8 cellular contexts compared by ENCODE assay signal in the genomic region with DNA sequence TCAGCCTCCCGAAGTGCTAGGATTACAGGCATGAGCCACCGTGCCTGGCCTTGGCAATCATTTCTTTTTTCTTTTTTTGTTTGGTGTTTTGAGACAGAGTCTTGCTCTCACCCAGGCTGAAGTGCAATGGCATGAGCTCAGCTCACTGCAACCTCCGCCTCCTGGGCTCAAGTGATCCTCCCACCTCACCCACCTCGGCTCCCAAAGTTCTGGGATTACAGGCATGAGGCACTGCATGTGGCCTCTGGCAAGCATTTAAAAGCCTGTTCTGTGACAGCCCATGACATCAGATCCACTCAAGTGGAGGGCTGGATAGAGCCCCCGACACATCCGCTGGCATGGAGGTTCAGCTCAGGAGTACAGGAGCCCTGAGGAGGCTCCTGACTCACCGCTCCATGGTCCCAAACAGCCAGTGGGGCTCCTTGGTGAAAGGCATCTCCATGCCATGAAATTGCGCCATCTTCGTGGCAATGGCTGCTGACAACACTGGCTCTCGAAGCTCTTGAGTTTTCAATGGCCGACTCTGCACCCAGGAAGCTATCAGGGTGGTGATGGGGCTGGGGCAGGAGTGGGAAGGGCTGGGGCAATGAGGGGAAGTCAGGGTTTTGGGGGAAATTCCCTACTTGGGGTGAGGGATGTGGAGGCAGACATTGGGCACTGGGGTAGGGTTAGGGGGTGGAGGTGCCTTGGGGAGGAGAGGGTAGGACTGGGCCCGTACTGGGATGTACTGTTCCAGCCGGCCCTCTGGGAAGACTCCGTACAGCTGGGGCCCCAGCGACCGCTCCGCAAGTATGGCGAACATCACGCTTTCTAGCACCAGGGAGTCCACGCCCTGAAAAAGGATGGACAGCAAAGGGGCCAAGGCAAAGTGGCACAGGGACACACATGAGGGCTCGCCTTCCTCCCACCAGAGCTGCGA. TPM values are rescaled to one million over a fixed set of nuclear protein-coding genes. Genes with fewer than 3 reads are reported as not detected.
DNase-seq lines count a peak whose midpoint lies in the region; ATAC-seq and TF ChIP-seq lines count a peak whose summit lies in the region.

No MANE protein-coding gene starts in this region.

- H3K27me3 ChIP-seq in rectal smooth muscle tissue (ENCODE audit: control insufficient read depth, insufficient read depth, low read length): peaks cover 6% of the 10 kb centered on the region
- no peaks in the 10 kb centered on the region for H3K27me3 ChIP-seq in body of pancreas

- WGBS in body of pancreas, 2 donors: 86 to 90% methylated on average over 16 to 22 of the region's 22 CpGs

- intact Hi-C loops in body of pancreas (cut with DNase I): no loop called here

- TF ChIP-seq POLR2A in body of pancreas (IDR thresholded peaks at IDR 0.05): no peak

- peaks cover 24 to 40% (median 32%) of the 10 kb centered on the region in 3 donors for H3K4me1 Mint-ChIP-seq in T-cell

- no peaks in the 10 kb centered on the region for H3K9me3 Mint-ChIP-seq in T-cell

- no peaks in the 10 kb centered on the region for H3K36me3 ChIP-seq in rectal smooth muscle tissue (ENCODE audit: control insufficient read depth, insufficient read depth, low read length)
- no peaks in the 10 kb centered on the region for H3K36me3 ChIP-seq in body of pancreas (replicated peaks in 1 of 2; ENCODE audit: insufficient read depth in 1 of 2, low read depth in 2 of 2)

- H3K27ac ChIP-seq in rectal smooth muscle tissue (ENCODE audit: low read depth, low read length) (no peak overlapping the region), body of pancreas (peak overlapping the region in 1 of 4 donors; percentile 98)

- H3K4me3 Mint-ChIP-seq in T-cell: peak overlapping the region; percentile 84 to 93 (median 84)

- POLR2A ChIA-PET in T-cell (lab: Charles Lee): interaction anchor here in 1 of 2 donors (0.5 kb wide), 1 partner anchor 47 kb away, joined by 6 read pairs; no protein-coding TSS in a partner anchor

- H3K27ac Mint-ChIP-seq in T-cell: peak overlapping the region; percentile 65 to 82

- no peaks in the 10 kb centered on the region for H3K27me3 Mint-ChIP-seq in T-cell

- H3K4me3 ChIP-seq in GM12864 (ENCODE audit: low read depth, low read length) (peak overlapping the region; percentile 95), fibroblast of pulmonary artery (replicated peaks; ENCODE audit: low read depth, low read length) (peak overlapping the region; percentile 78), rectal smooth muscle tissue (ENCODE audit: low read length) (peak overlapping the region; percentile 77), body of pancreas (peak overlapping the region in 1 of 2 donors; percentile 30)

- no peaks in the 10 kb centered on the region for H3K9me3 ChIP-seq in body of pancreas

- DNase-seq in GM12864 (ENCODE audit: low read depth) (no peak), T-cell (no peak), fibroblast of pulmonary artery (ENCODE audit: low read depth) (no peak), body of pancreas (no peak), NCI-H82 treated with DMSO at 0.1 percent for 48 hours (lab: John Stamatoyannopoulos, UW; ENCODE audit: unreplicated experiment) (no peak), GDM1 (lab: John Stamatoyannopoulos, UW) (no peak)

- peak overlapping the region; percentile 20 for H3K9ac ChIP-seq in rectal smooth muscle tissue (ENCODE audit: low read length)

- H3K4me1 ChIP-seq in rectal smooth muscle tissue (ENCODE audit: control insufficient read depth, insufficient read depth, low read length) (peaks cover 11% of the 10 kb centered on the region), body of pancreas (peaks cover 33% of the 10 kb centered on the region)

- peaks cover 12% of the 10 kb centered on the region for H3K36me3 Mint-ChIP-seq in T-cell

- no peak for ATAC-seq in T-cell (replicated peaks in 1 of 4)
- ATAC-seq in body of pancreas: no peak
- no peak for ATAC-seq in GM19397 (IDR thresholded peaks at IDR 0.05; ENCODE audit: unreplicated experiment)

- TF ChIP-seq CTCF in GM12864 (IDR thresholded peaks at IDR 0.05; ENCODE audit: low read depth, low read length, missing control alignments): no peak
- no peak for TF ChIP-seq CTCF in fibroblast of pulmonary artery (IDR thresholded peaks at IDR 0.05; ENCODE audit: low read length, missing control alignments)
- no peak for TF ChIP-seq CTCF in body of pancreas (IDR thresholded peaks at IDR 0.05)

- CTCF ChIA-PET in T-cell (lab: Charles Lee): interaction anchor here (0.6 to 0.9 kb wide), 3 partner anchors 16 to 55 kb away, joined by 4 to 10 read pairs (median 4); partner anchors contain the start of gene SCO2 (in 1 of the 2)

RNA-seq across cellular contexts. Expression of gene CHKB, which starts 1.4 kb away (rescaled TPM):
- 100 to 1,000 TPM; 151 to 209 (median 203) TPM for total RNA-seq in T-cell
- 100 to 1,000 TPM in 1 of 2 donors, 10 to 100 TPM in 1; 43.3 to 122 TPM for total RNA-seq in body of pancreas

RNA-seq across cellular contexts. Expression of gene CPT1B, which starts 3.1 kb away (rescaled TPM):
- 100 to 1,000 TPM in 1 of 5 donors, 10 to 100 TPM in 4; 61.9 to 113 (median 94.5) TPM for total RNA-seq in T-cell
- total RNA-seq in body of pancreas: 10 to 100 TPM in 1 of 2 donors, 1 to 10 TPM in 1; 8.3 to 34.9 TPM

RNA-seq across cellular contexts. Expression of gene SYCE3, which starts 18.6 kb away (rescaled TPM):
- not detected for total RNA-seq in T-cell
- not detected for total RNA-seq in body of pancreas

RNA-seq across cellular contexts. Expression of gene MAPK8IP2, which starts 19.3 kb away (rescaled TPM):
- total RNA-seq in T-cell (under 1 TPM; 0.13 to 0.55 (median 0.39) TPM), body of pancreas (1 to 10 TPM; 2.9 to 3.6 TPM)

RNA-seq across cellular contexts. Expression of gene KLHDC7B, which starts 35.6 kb away (rescaled TPM):
- 1 to 10 TPM; 3.7 to 6.7 (median 5.4) TPM for total RNA-seq in T-cell
- not detected for total RNA-seq in body of pancreas
